In the genomic region with DNA sequence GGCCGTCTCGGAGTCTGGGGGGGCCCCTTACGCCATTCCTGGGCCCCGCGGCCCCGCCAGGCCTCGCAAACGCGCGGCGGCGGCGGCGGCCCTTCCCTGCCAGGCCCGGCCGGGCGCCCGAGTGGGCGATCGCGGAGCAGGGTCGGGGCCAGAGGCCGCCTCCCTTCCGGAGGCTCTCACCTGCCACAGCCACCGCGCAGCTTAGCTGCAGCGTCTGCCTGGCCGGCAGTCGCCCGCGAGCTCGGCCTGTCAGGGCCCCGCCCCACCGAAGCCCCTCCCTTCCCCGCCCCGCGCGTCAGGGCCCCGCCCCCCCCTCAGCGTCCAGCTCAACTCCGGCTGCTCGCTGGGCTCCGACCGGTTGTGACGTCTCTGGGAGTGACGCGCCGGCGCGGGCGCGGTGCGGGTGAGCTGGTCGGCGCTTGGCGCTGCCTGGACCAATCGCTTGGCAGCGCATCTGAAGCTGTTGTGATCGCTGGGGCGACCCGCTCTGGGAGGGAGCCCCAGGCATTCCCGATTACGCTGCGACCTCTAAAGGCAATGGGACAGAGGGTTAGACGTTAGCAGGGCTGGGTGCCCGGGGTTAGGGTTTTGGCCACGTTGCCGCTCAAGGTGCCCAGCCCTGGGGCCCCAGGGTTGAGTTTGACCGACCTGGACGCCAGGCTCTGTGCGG, we compare ENCODE assay signal across 8 cellular contexts. TPM values are rescaled to one million over a fixed set of nuclear protein-coding genes. Genes with fewer than 3 reads are reported as not detected.
A peak's percentile ranks its signal among the peaks of the same experiment; 100 is the strongest.
DNase-seq lines count a peak whose midpoint lies in the region; ATAC-seq and TF ChIP-seq lines count a peak whose summit lies in the region.

Gene SLC10A3, minus strand, starts transcription at position 216 of the 670 bp plus-strand sequence. CDS start 1,689 bp downstream, outside the sequence.

- peak within 1 kb of the TSS; percentile 97 for H3K27ac ChIP-seq in hepatocyte
- peak within 1 kb of the TSS; percentile 92 for H3K27ac ChIP-seq in rectal smooth muscle tissue (ENCODE audit: low read depth, low read length)
- H3K27ac ChIP-seq in vagina: peak within 1 kb of the TSS; percentile 90

- DNase-seq in NCI-H2081 treated with DMSO at 0.1 percent for 48 hours (lab: John Stamatoyannopoulos, UW) (peak; percentile 24), T1000 (lab: John Stamatoyannopoulos, UW) (peak; percentile 81), astrocyte of the hippocampus (ENCODE audit: low read depth, low spot score) (peak; percentile 96), hepatocyte (ENCODE audit: low spot score) (peak; percentile 95), vagina (ENCODE audit: extremely low spot score in 2 of 2) (peak in 1 of 2 donors; percentile 96)

- TF ChIP-seq CTCF in hepatocyte (IDR thresholded peaks at IDR 0.05; ENCODE audit: poor library complexity) (no peak), vagina (IDR thresholded peaks at IDR 0.05) (no peak)

- ATAC-seq in GM18519 (IDR thresholded peaks at IDR 0.05; ENCODE audit: low FRiP score, unreplicated experiment) (peak; percentile 74), HG03045 (IDR thresholded peaks at IDR 0.05; ENCODE audit: unreplicated experiment) (peak; percentile 72)

- H3K79me2 ChIP-seq in hepatocyte: peaks cover 3% of the 10 kb centered on the region

- peak in 1 of 2 donors; percentile 82 for TF ChIP-seq POLR2A in vagina (IDR thresholded peaks at IDR 0.05)

- H3K4me2 ChIP-seq in hepatocyte: peak within 1 kb of the TSS; percentile 81

- H2AFZ ChIP-seq in hepatocyte: peak within 1 kb of the TSS; percentile 85

- no peaks in the 10 kb centered on the region for H3K9me3 ChIP-seq in hepatocyte (ENCODE audit: low read depth)
- H3K9me3 ChIP-seq in vagina: no peaks in the 10 kb centered on the region

- H3K4me3 ChIP-seq in hepatocyte (peak within 1 kb of the TSS; percentile 46), rectal smooth muscle tissue (ENCODE audit: low read length) (peak within 1 kb of the TSS; percentile 79), vagina (peak within 1 kb of the TSS; percentile 59 to 72)

- H3K36me3 ChIP-seq in hepatocyte (replicated peaks; ENCODE audit: insufficient read depth, low read depth): no peaks in the 10 kb centered on the region
- no peaks in the 10 kb centered on the region for H3K36me3 ChIP-seq in rectal smooth muscle tissue (ENCODE audit: control insufficient read depth, insufficient read depth, low read length)
- H3K36me3 ChIP-seq in vagina: peaks cover 0 to 4% of the 10 kb centered on the region in 2 donors

- peak within 1 kb of the TSS; percentile 77 for H3K9ac ChIP-seq in rectal smooth muscle tissue (ENCODE audit: low read length)

- H3K4me1 ChIP-seq in hepatocyte (ENCODE audit: insufficient read depth) (peaks cover 2% of the 10 kb centered on the region), rectal smooth muscle tissue (ENCODE audit: control insufficient read depth, insufficient read depth, low read length) (no peaks in the 10 kb centered on the region), vagina (peaks cover 17% of the 10 kb centered on the region)

- H4K20me1 ChIP-seq in hepatocyte (ENCODE audit: insufficient read depth, poor library complexity, severe bottlenecking): no peaks in the 10 kb centered on the region

- intact Hi-C loops in vagina (cut with DNase I): no loop called here

- WGBS in hepatocyte (ENCODE audit: low lambda C conversion rate, missing lambda C conversion rate): 42% methylated on average over 50 of the region's 71 CpGs

- H3K9me2 ChIP-seq in hepatocyte (replicated peaks; ENCODE audit: insufficient read depth): no peaks in the 10 kb centered on the region

- H3K27me3 ChIP-seq in hepatocyte (no peaks in the 10 kb centered on the region), rectal smooth muscle tissue (ENCODE audit: control insufficient read depth, insufficient read depth, low read length) (no peaks in the 10 kb centered on the region), vagina (no peaks in the 10 kb centered on the region)

RNA-seq across cellular contexts. Expression of gene SLC10A3, which starts in this region (rescaled TPM):
- total RNA-seq in hepatocyte (28.8 and 29.3 TPM in 2 replicates), vagina (28.2 TPM)
- polyA plus RNA-seq in hepatocyte: 48.3 and 59.8 TPM in 2 replicates
